In the genomic region with DNA sequence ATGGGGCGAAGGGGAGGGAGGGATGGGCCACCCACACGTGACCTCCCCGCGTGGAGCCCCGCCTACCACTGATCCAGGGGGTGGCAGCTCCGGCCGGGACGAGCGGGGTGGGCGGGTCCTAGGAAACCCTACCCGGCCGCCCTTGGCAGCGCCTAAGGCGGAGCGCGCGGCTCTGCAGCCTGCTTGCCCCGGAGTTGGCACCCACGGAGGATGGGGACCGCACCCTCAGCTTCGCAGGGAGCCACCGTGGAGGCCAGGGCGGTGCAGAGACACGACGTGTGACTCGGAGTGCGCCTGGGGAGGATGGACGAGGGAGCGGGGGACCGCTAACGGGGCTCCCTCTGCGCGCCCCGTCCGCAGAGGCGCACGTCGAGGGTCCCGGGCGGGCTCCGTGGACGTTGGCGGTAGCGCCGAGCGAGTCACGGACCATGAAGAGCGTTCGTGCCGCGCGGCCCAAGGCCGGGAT, we compare ENCODE assay signal across 8 cellular contexts. TPM values are rescaled to one million over a fixed set of nuclear protein-coding genes. Genes with fewer than 3 reads are reported as not detected.
DNase-seq lines count a peak whose midpoint lies in the region; ATAC-seq and TF ChIP-seq lines count a peak whose summit lies in the region.

A gene with protein sequence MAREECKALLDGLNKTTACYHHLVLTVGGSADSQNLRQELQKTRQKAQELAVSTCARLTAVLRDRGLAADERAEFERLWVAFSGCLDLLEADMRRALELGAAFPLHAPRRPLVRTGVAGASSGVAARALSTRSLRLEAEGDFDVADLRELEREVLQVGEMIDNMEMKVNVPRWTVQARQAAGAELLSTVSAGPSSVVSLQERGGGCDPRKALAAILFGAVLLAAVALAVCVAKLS (plus strand): TSS at position 129 of the 466 bp plus-strand sequence. CDS start 416 bp downstream, outside the sequence.

- POLR2A ChIA-PET in SK-N-SH (lab: Yijun Ruan, JAX) = interaction anchor here (0.8 to 1.0 kb wide), 2 partner anchors 18 to 25 kb away, joined by 3 read pairs; no protein-coding TSS in a partner anchor

- H3K4me2 ChIP-seq in KMS-11 = peak within 1 kb of the TSS; percentile 64
- peak within 1 kb of the TSS; percentile 99 for H3K4me2 ChIP-seq in SK-N-SH
- peak within 1 kb of the TSS; percentile 80 for H3K4me2 ChIP-seq in osteoblast (ENCODE audit: insufficient read depth, low read length)

- TF ChIP-seq POLR2A in upper lobe of left lung (IDR thresholded peaks at IDR 0.05) = no peak

- peak within 1 kb of the TSS; percentile 73 for H3K4me3 Mint-ChIP-seq in activated naive CD8-positive, alpha-beta T cell treated with anti-CD3 and anti-CD28 coated beads for 36 hours

- no peak for TF ChIP-seq RAD21 in SK-N-SH (IDR thresholded peaks at IDR 0.05; ENCODE audit: low read length)

- intact Hi-C loops in Right ventricle myocardium superior (cut with DNase I) = loop anchor here (10.0 kb wide), 1 partner anchor 91 kb away; a partner anchor contains a TSS

- H3K9me3 ChIP-seq in SK-N-SH (no peaks in the 10 kb centered on the region), osteoblast (ENCODE audit: low read depth, low read length) (no peaks in the 10 kb centered on the region), upper lobe of left lung (no peaks in the 10 kb centered on the region)

- peak; percentile 85 for ATAC-seq in Right ventricle myocardium superior (ENCODE audit: poor library complexity)
- ATAC-seq in upper lobe of left lung (ENCODE audit: low FRiP score in 2 of 2) = peak; percentile 87 to 94

- H3K4me1 ChIP-seq in KMS-11 (ENCODE audit: low read depth, poor library complexity, severe bottlenecking) (peaks cover 17% of the 10 kb centered on the region), SK-N-SH (ENCODE audit: control insufficient read depth in 1 of 2, insufficient read depth in 2 of 2, low read depth in 1 of 2, low read length in 1 of 2) (peaks cover 0 to 21% of the 10 kb centered on the region in 2 experiments; a peak in 2 of 4 replicates), osteoblast (ENCODE audit: insufficient read depth, low read length) (peaks cover 10% of the 10 kb centered on the region), upper lobe of left lung (peaks cover 29 to 47% (median 35%) of the 10 kb centered on the region in 4 donors)

- peaks cover 2% of the 10 kb centered on the region for H3K36me3 Mint-ChIP-seq in activated naive CD8-positive, alpha-beta T cell treated with anti-CD3 and anti-CD28 coated beads for 36 hours

- TF ChIP-seq CTCF in KMS-11 (conservative IDR thresholded peaks at IDR 0.05; ENCODE audit: low read depth, low read length) = no peak
- no peak for TF ChIP-seq CTCF in SK-N-SH (IDR thresholded peaks at IDR 0.05)
- TF ChIP-seq CTCF in osteoblast (IDR thresholded peaks at IDR 0.05; ENCODE audit: extremely low read depth, low read depth, low read length) = no peak
- TF ChIP-seq CTCF in upper lobe of left lung (IDR thresholded peaks at IDR 0.05) = no peak

- H3K9ac ChIP-seq in KMS-11 (peak within 1 kb of the TSS; percentile 89), SK-N-SH (peak within 1 kb of the TSS; percentile 74)

- H3K9me3 Mint-ChIP-seq in activated naive CD8-positive, alpha-beta T cell treated with anti-CD3 and anti-CD28 coated beads for 36 hours = no peaks in the 10 kb centered on the region

- peak; percentile 56 to 69 for DNase-seq in NCI-H2081 (lab: John Stamatoyannopoulos, UW)
- DNase-seq in NCI-H2081 treated with DMSO at 0.1 percent for 48 hours (lab: John Stamatoyannopoulos, UW) = no peak
- DNase-seq in SK-N-SH = peak; percentile 88
- DNase-seq in activated naive CD8-positive, alpha-beta T cell treated with anti-CD3 and anti-CD28 coated beads for 36 hours = peak; percentile 62
- peak; percentile 94 for DNase-seq in Right ventricle myocardium superior
- peak; percentile 94 for DNase-seq in osteoblast (ENCODE audit: insufficient read length, low spot score, missing footprints)
- DNase-seq in upper lobe of left lung = peak; percentile 85 to 94

- no peaks in the 10 kb centered on the region for H3K27me3 ChIP-seq in KMS-11 (ENCODE audit: insufficient read depth, low read depth)
- H3K27me3 ChIP-seq in SK-N-SH (ENCODE audit: insufficient read depth) = peaks cover 9% of the 10 kb centered on the region
- H3K27me3 ChIP-seq in osteoblast (ENCODE audit: insufficient read depth, low read length) = peaks cover 22% of the 10 kb centered on the region
- peaks cover 0 to 16% (median 12%) of the 10 kb centered on the region in 4 donors for H3K27me3 ChIP-seq in upper lobe of left lung

- peaks cover 8% of the 10 kb centered on the region; the same call in 1 of the 2 replicates for H3K36me3 ChIP-seq in KMS-11 (ENCODE audit: insufficient read depth)
- H3K36me3 ChIP-seq in SK-N-SH (replicated peaks in 1 of 2; ENCODE audit: control insufficient read depth in 1 of 2, insufficient read depth in 2 of 2, low read length in 1 of 2) = no peaks in the 10 kb centered on the region
- H3K36me3 ChIP-seq in osteoblast (ENCODE audit: insufficient read depth, low read length) = no peaks in the 10 kb centered on the region
- H3K36me3 ChIP-seq in upper lobe of left lung = no peaks in the 10 kb centered on the region

- peak within 1 kb of the TSS; percentile 81 for H2AFZ ChIP-seq in KMS-11 (ENCODE audit: low read depth)
- H2AFZ ChIP-seq in SK-N-SH (ENCODE audit: low read depth) = peak within 1 kb of the TSS; percentile 99
- H2AFZ ChIP-seq in osteoblast (ENCODE audit: low read length) = peak within 1 kb of the TSS; percentile 88

- peaks cover 25% of the 10 kb centered on the region for H3K27me3 Mint-ChIP-seq in activated naive CD8-positive, alpha-beta T cell treated with anti-CD3 and anti-CD28 coated beads for 36 hours

- no peak within 1 kb of the TSS for H3K4me3 ChIP-seq in KMS-11 (IDR thresholded peaks at IDR 0.05; ENCODE audit: insufficient read depth, low read depth, low read length)
- peak within 1 kb of the TSS; percentile 83 to 93 for H3K4me3 ChIP-seq in SK-N-SH (ENCODE audit: low read depth in 2 of 2, low read length in 1 of 2)
- H3K4me3 ChIP-seq in osteoblast (ENCODE audit: insufficient read depth, low read length) = peak within 1 kb of the TSS; percentile 96
- peak within 1 kb of the TSS; percentile 92 to 99 (median 97) for H3K4me3 ChIP-seq in upper lobe of left lung

- peaks cover 43% of the 10 kb centered on the region for H3K79me2 ChIP-seq in KMS-11 (ENCODE audit: insufficient read depth, low read depth)
- H3K79me2 ChIP-seq in SK-N-SH (ENCODE audit: insufficient read depth) = peaks cover 41% of the 10 kb centered on the region
- peaks cover 42% of the 10 kb centered on the region for H3K79me2 ChIP-seq in osteoblast (ENCODE audit: insufficient read depth, low read length)

- TF ChIP-seq EP300 in SK-N-SH (IDR thresholded peaks at IDR 0.05; ENCODE audit: borderline replicate concordance in 1 of 2, low read depth in 1 of 2, low read length in 1 of 2) (no peak), upper lobe of left lung (IDR thresholded peaks at IDR 0.05) (no peak)

- CTCF ChIA-PET in SK-N-SH (lab: Yijun Ruan, JAX) = interaction anchor here (2.1 to 2.5 kb wide), 2 partner anchors 16 to 76 kb away, joined by 7 to 8 read pairs; a partner anchor contains a TSS

- peaks cover 23% of the 10 kb centered on the region for H3K4me1 Mint-ChIP-seq in activated naive CD8-positive, alpha-beta T cell treated with anti-CD3 and anti-CD28 coated beads for 36 hours

- WGBS in SK-N-SH (ENCODE audit: low lambda C conversion rate) = 5% methylated on average over 36 of the region's 53 CpGs
- WGBS in upper lobe of left lung, 2 donors = 3% methylated on average over 43 of the region's 53 CpGs; no CpG with 5 or more reads in 1 of the 2 donors

- H3K27ac ChIP-seq in KMS-11 (peak within 1 kb of the TSS; percentile 84), SK-N-SH (ENCODE audit: low read depth in 2 of 2, low read length in 1 of 2) (peak within 1 kb of the TSS; percentile 55 to 65; a peak in 2 of 4 replicates), osteoblast (ENCODE audit: low read depth, low read length) (no peak within 1 kb of the TSS), upper lobe of left lung (peak within 1 kb of the TSS; percentile 83 to 90 (median 87))

- H4K20me1 ChIP-seq in KMS-11 (ENCODE audit: insufficient read depth) = no peaks in the 10 kb centered on the region
- peaks cover 35% of the 10 kb centered on the region for H4K20me1 ChIP-seq in SK-N-SH (ENCODE audit: insufficient read depth)
- peaks cover 28% of the 10 kb centered on the region for H4K20me1 ChIP-seq in osteoblast (ENCODE audit: insufficient read depth, low read length)

- H3K9me2 ChIP-seq in SK-N-SH = no peaks in the 10 kb centered on the region

- peaks cover 3% of the 10 kb centered on the region for H3F3A ChIP-seq in SK-N-SH (replicated peaks; ENCODE audit: insufficient read depth)

- H3K27ac Mint-ChIP-seq in activated naive CD8-positive, alpha-beta T cell treated with anti-CD3 and anti-CD28 coated beads for 36 hours = peak within 1 kb of the TSS; percentile 29

TF ChIP-seq in SK-N-SH, 30 proteins besides CTCF, POLR2A, EP300 and RAD21 (continues in another document):
- TF ChIP-seq, protein P1, sequence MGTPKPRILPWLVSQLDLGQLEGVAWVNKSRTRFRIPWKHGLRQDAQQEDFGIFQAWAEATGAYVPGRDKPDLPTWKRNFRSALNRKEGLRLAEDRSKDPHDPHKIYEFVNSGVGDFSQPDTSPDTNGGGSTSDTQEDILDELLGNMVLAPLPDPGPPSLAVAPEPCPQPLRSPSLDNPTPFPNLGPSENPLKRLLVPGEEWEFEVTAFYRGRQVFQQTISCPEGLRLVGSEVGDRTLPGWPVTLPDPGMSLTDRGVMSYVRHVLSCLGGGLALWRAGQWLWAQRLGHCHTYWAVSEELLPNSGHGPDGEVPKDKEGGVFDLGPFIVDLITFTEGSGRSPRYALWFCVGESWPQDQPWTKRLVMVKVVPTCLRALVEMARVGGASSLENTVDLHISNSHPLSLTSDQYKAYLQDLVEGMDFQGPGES (IDR thresholded peaks at IDR 0.05; ENCODE audit: low read depth, low read length) = no peak
- TF ChIP-seq MXI1 (IDR thresholded peaks at IDR 0.05; ENCODE audit: low read depth, low read length) (no peak; the same call in 1 of the 2 replicates), GATA2 (CRISPR knock-in tag; IDR thresholded peaks at IDR 0.05) (no peak), MEF2A (IDR thresholded peaks at IDR 0.05; ENCODE audit: borderline replicate concordance, low read depth) (no peak)
- TF ChIP-seq, protein P2, sequence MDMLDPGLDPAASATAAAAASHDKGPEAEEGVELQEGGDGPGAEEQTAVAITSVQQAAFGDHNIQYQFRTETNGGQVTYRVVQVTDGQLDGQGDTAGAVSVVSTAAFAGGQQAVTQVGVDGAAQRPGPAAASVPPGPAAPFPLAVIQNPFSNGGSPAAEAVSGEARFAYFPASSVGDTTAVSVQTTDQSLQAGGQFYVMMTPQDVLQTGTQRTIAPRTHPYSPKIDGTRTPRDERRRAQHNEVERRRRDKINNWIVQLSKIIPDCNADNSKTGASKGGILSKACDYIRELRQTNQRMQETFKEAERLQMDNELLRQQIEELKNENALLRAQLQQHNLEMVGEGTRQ (IDR thresholded peaks at IDR 0.05; ENCODE audit: borderline replicate concordance, low read depth, low read length) = peak; percentile 56

RNA-seq across cellular contexts. Expression of the gene that starts here (rescaled TPM):
- 0.18 and 0.21 TPM in 2 replicates for polyA plus RNA-seq in SK-N-SH (2012; rRNA removed)
- polyA plus RNA-seq in SK-N-SH (2012; cell fraction: cytosol; rRNA removed) = 0.09 and 0.16 TPM in 2 replicates
- polyA plus RNA-seq in SK-N-SH (2012; cell fraction: nucleus; rRNA removed) = 0.08 and 0.12 TPM in 2 replicates
- not detected for total RNA-seq in activated naive CD8-positive, alpha-beta T cell treated with anti-CD3 and anti-CD28 coated beads for 36 hours
- total RNA-seq in Right ventricle myocardium superior (14.3 TPM), osteoblast (0.59 and 0.72 TPM in 2 replicates), upper lobe of left lung (1 to 10 TPM; 2.2 to 9.4 (median 6.0) TPM)

Comparison
In these comparisons a context has a peak if more than half of its experiments do, and no peak if none do; other contexts are left out.
1. Peak in DNase-seq, H3K4me3 ChIP-seq, H3K27ac ChIP-seq, H3K9ac ChIP-seq and H3K4me2 ChIP-seq in SK-N-SH; RNA of the gene not detected or under 1 TPM.
2. Peak in DNase-seq in activated naive CD8-positive, alpha-beta T cell treated with anti-CD3 and anti-CD28 coated beads for 36 hours; RNA of the gene not detected or under 1 TPM.
3. Peak in DNase-seq, H3K4me3 ChIP-seq and H3K4me2 ChIP-seq in osteoblast; RNA of the gene not detected or under 1 TPM.